In the genomic region with DNA sequence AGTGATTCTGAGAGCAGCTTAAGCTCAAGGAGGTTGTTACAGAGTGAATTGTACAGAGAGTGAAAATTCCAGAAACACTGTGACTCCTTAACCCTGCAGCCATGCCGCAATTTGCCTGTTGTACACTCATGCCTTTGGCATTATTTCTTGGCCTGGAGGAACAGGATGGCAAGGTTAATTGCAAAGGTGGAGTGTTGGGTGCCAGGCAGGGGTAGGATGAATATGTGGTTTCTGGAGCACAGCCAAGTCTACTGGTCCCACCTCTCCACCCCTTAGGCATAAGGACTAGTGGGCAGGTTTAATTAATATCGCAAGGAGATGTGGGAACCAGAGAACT, we compare ENCODE assay signal across 19 cellular contexts.
DNase-seq lines count a peak whose midpoint lies in the region; ATAC-seq, FAIRE-seq and TF ChIP-seq lines count a peak whose summit lies in the region.
"Had no signal": no experiment of that assay in that cellular context is flagged by ENCODE, and none has a peak within 500 bp of the region (broad histone marks: within the 10 kb centered on the region; RNA-seq: fewer than 3 reads in every experiment).

No MANE protein-coding gene starts in this region.

- no peaks in the 10 kb centered on the region for H3K23me2 ChIP-seq in H1 (ENCODE audit: low read depth, low read length)

- POLR2A ChIA-PET in H1 (lab: Charles Lee; ENCODE audit: partially characterized antibody), result no interaction called here
- POLR2A ChIA-PET in naive thymus-derived CD4-positive, alpha-beta T cell (lab: Charles Lee), result no interaction called here
- POLR2A ChIA-PET in activated CD4-positive, alpha-beta T cell treated with anti-CD3 and anti-CD28 coated beads, Interleukin-2, amount 10 ng/mL, durations not matched to agents 7 days and 5 days (lab: Charles Lee), result no interaction called here

- no peak overlapping the region for H2BK20ac ChIP-seq in H1 (ENCODE audit: low read length)

- no peak overlapping the region for H2AFZ ChIP-seq in H1 (ENCODE audit: low read length)
- no peak overlapping the region for H2AFZ ChIP-seq in neural progenitor cell (replicated peaks)

- H3K4me3 Mint-ChIP-seq in neural progenitor cell, result no peak overlapping the region
- H3K4me3 Mint-ChIP-seq in naive thymus-derived CD4-positive, alpha-beta T cell, result no peak overlapping the region
- H3K4me3 Mint-ChIP-seq in activated CD4-positive, alpha-beta T cell treated with anti-CD3 and anti-CD28 coated beads, Interleukin-2, amount 10 ng/mL, durations not matched to agents 7 days and 5 days, result no peak overlapping the region
- H3K4me3 Mint-ChIP-seq: B cell; endodermal cell; T-helper 1 cell treated with Interleukin-12 subunit alpha and Interleukin-12 subunit beta and Interleukin-4 antibody, amounts not matched to agents 30 μg/mL and 1 μg/mL, for 36 hours had no signal

- H2BK12ac ChIP-seq in H1 (ENCODE audit: low read depth, low read length), result no peak overlapping the region

- TF ChIP-seq EP300 in H1 (IDR thresholded peaks at IDR 0.05; ENCODE audit: borderline replicate concordance in 1 of 2, low read depth in 2 of 2, low read length in 2 of 2), result no peak

- no peak overlapping the region for H3K27ac Mint-ChIP-seq in neural progenitor cell
- H3K27ac Mint-ChIP-seq in naive thymus-derived CD4-positive, alpha-beta T cell, result no peak overlapping the region
- H3K27ac Mint-ChIP-seq in activated CD4-positive, alpha-beta T cell treated with anti-CD3 and anti-CD28 coated beads, Interleukin-2, amount 10 ng/mL, durations not matched to agents 7 days and 5 days, result no peak overlapping the region
- H3K27ac Mint-ChIP-seq: B cell; endodermal cell; T-helper 1 cell treated with Interleukin-12 subunit alpha and Interleukin-12 subunit beta and Interleukin-4 antibody, amounts not matched to agents 30 μg/mL and 1 μg/mL, for 36 hours had no signal

- H3K27me3 ChIP-seq in H1 (replicated peaks in 1 of 4; ENCODE audit: control insufficient read depth in 3 of 4, extremely low read depth in 1 of 4, insufficient read depth in 3 of 4, low read length in 3 of 4) (no peaks in the 10 kb centered on the region), neural progenitor cell (no peaks in the 10 kb centered on the region)
- no peaks in the 10 kb centered on the region for H3K27me3 ChIP-seq in naive thymus-derived CD4-positive, alpha-beta T cell (ENCODE audit: control insufficient read depth in 2 of 2, insufficient read depth in 2 of 2, low read length in 2 of 2)
- H3K27me3 ChIP-seq: gastroesophageal sphincter had no signal

- H3K4me1 Mint-ChIP-seq in neural progenitor cell, result peaks cover 35% of the 10 kb centered on the region
- no peaks in the 10 kb centered on the region for H3K4me1 Mint-ChIP-seq in naive thymus-derived CD4-positive, alpha-beta T cell
- H3K4me1 Mint-ChIP-seq in activated CD4-positive, alpha-beta T cell treated with anti-CD3 and anti-CD28 coated beads, Interleukin-2, amount 10 ng/mL, durations not matched to agents 7 days and 5 days, result no peaks in the 10 kb centered on the region
- H3K4me1 Mint-ChIP-seq: B cell had no signal

- H3K27ac ChIP-seq in H1 (ENCODE audit: low read depth, low read length) (no peak overlapping the region), neural progenitor cell (no peak overlapping the region)
- H3K27ac ChIP-seq in naive thymus-derived CD4-positive, alpha-beta T cell (ENCODE audit: low read depth, low read length), result no peak overlapping the region
- H3K27ac ChIP-seq: gastroesophageal sphincter had no signal

- no peak overlapping the region for H3K23ac ChIP-seq in H1 (ENCODE audit: insufficient read length)

- H3K4me2 ChIP-seq in H1 (ENCODE audit: insufficient read depth in 1 of 2, low read depth in 2 of 2, low read length in 2 of 2) (no peak overlapping the region), neural progenitor cell (peak overlapping the region; percentile 17)

- H3K9me3 Mint-ChIP-seq in neural progenitor cell, result no peaks in the 10 kb centered on the region
- peaks cover 0 to 6% (median 0%) of the 10 kb centered on the region in 11 donors for H3K9me3 Mint-ChIP-seq in naive thymus-derived CD4-positive, alpha-beta T cell
- H3K9me3 Mint-ChIP-seq in activated CD4-positive, alpha-beta T cell treated with anti-CD3 and anti-CD28 coated beads, Interleukin-2, amount 10 ng/mL, durations not matched to agents 7 days and 5 days, result no peaks in the 10 kb centered on the region
- H3K9me3 Mint-ChIP-seq: endodermal cell; T-helper 1 cell treated with Interleukin-12 subunit alpha and Interleukin-12 subunit beta and Interleukin-4 antibody, amounts not matched to agents 30 μg/mL and 1 μg/mL, for 36 hours had no signal

- H3K79me1 ChIP-seq in H1 (ENCODE audit: low read depth, low read length), result no peaks in the 10 kb centered on the region

- DNase-seq in ELF-1 (ENCODE audit: low read depth, low spot score) (peak; percentile 22), NCI-H1105 (lab: John Stamatoyannopoulos, UW) (peak; percentile 15), H1 (ENCODE audit: low read depth in 1 of 2, low spot score in 2 of 2) (no peak), neural progenitor cell (ENCODE audit: low spot score) (no peak)
- no peak for DNase-seq in naive thymus-derived CD4-positive, alpha-beta T cell
- no peak for DNase-seq in activated CD4-positive, alpha-beta T cell treated with anti-CD3 and anti-CD28 coated beads, Interleukin-2, amount 10 ng/mL, durations not matched to agents 7 days and 5 days
- DNase-seq: activated CD4-positive, CD25-positive, alpha-beta regulatory T cell treated with anti-CD3 and anti-CD28 coated beads, Interleukin-2, amount 50 U/mL, for 72 hours; activated CD8-positive, alpha-beta memory T cell treated with anti-CD3 and anti-CD28 coated beads, Interleukin-2, amount 50 U/mL, for 48 hours; activated naive CD4-positive, alpha-beta T cell treated with anti-CD3 and anti-CD28 coated beads, Interleukin-2, amount 50 U/mL, for 16 hours; caudate nucleus; endodermal cell; left cardiac atrium; NCI-H1694; stimulated activated CD4-positive, alpha-beta T cell treated with anti-CD3 and anti-CD28 coated beads, Interleukin-15, amount 100 ng/mL, for 24 hours; substantia nigra had no signal

- H4K20me1 ChIP-seq in H1 (replicated peaks in 1 of 2; ENCODE audit: control insufficient read depth in 1 of 2, insufficient read depth in 2 of 2, low read length in 2 of 2) (no peaks in the 10 kb centered on the region), neural progenitor cell (ENCODE audit: low read depth) (no peaks in the 10 kb centered on the region)

- H2BK120ac ChIP-seq in H1 (replicated peaks; ENCODE audit: low read depth, low read length), result no peak overlapping the region

- TF ChIP-seq POLR2A in H1 (IDR thresholded peaks at IDR 0.05; ENCODE audit: control extremely low read depth in 1 of 2, low read depth in 2 of 2, low read length in 2 of 2), result no peak

- CTCF ChIA-PET in H1 (lab: Charles Lee; ENCODE audit: partially characterized antibody), result interaction anchor here (0.8 to 0.9 kb wide), 2 partner anchors 18 to 75 kb away, joined by 3 read pairs; no protein-coding TSS in a partner anchor
- CTCF ChIA-PET in naive thymus-derived CD4-positive, alpha-beta T cell (lab: Charles Lee), result no interaction called here
- CTCF ChIA-PET in activated CD4-positive, alpha-beta T cell treated with anti-CD3 and anti-CD28 coated beads, Interleukin-2, amount 10 ng/mL, durations not matched to agents 7 days and 5 days (lab: Charles Lee), result no interaction called here

- no peak for ATAC-seq in naive thymus-derived CD4-positive, alpha-beta T cell
- no peak for ATAC-seq in HG02884 (IDR thresholded peaks at IDR 0.05; ENCODE audit: unreplicated experiment)
- ATAC-seq: gastroesophageal sphincter had no signal

- H3K27me3 Mint-ChIP-seq in neural progenitor cell (ENCODE audit: insufficient read depth, low read depth), result peaks cover 2% of the 10 kb centered on the region
- H3K27me3 Mint-ChIP-seq in naive thymus-derived CD4-positive, alpha-beta T cell, result no peaks in the 10 kb centered on the region
- no peaks in the 10 kb centered on the region for H3K27me3 Mint-ChIP-seq in activated CD4-positive, alpha-beta T cell treated with anti-CD3 and anti-CD28 coated beads, Interleukin-2, amount 10 ng/mL, durations not matched to agents 7 days and 5 days
- H3K27me3 Mint-ChIP-seq: B cell had no signal

- TF ChIP-seq RAD21 in H1 (IDR thresholded peaks at IDR 0.05 in 1 of 2, conservative IDR thresholded peaks at IDR 0.05 in 1 of 2; ENCODE audit: low read depth in 2 of 2, low read length in 2 of 2), result no peak

- TF ChIP-seq CTCF in H1 (IDR thresholded peaks at IDR 0.05; ENCODE audit: control extremely low read depth in 1 of 3, insufficient read depth in 1 of 3, low read depth in 1 of 3, low read length in 3 of 3), result no peak
- no peak for TF ChIP-seq CTCF in neural progenitor cell (IDR thresholded peaks at IDR 0.05)

- peaks cover 2% of the 10 kb centered on the region for H3K36me3 Mint-ChIP-seq in neural progenitor cell
- no peaks in the 10 kb centered on the region for H3K36me3 Mint-ChIP-seq in naive thymus-derived CD4-positive, alpha-beta T cell
- H3K36me3 Mint-ChIP-seq in activated CD4-positive, alpha-beta T cell treated with anti-CD3 and anti-CD28 coated beads, Interleukin-2, amount 10 ng/mL, durations not matched to agents 7 days and 5 days (ENCODE audit: low read depth), result no peaks in the 10 kb centered on the region

- H3K79me2 ChIP-seq in H1 (ENCODE audit: control insufficient read depth in 1 of 2, insufficient read depth in 2 of 2, low read length in 2 of 2), result no peaks in the 10 kb centered on the region
- H3K79me2 ChIP-seq in neural progenitor cell (ENCODE audit: low read depth), result no peaks in the 10 kb centered on the region

- 88% methylated on average over 2 of the region's 2 CpGs; no CpG with 5 or more reads in 1 of the 2 experiments for WGBS in H1 (ENCODE audit: extremely low coverage in 1 of 2, insufficient coverage in 1 of 2, insufficient read length in 1 of 2, insufficient replicate concordance in 2 of 2, low coverage in 1 of 2, low lambda C conversion rate in 2 of 2, missing lambda C conversion rate in 1 of 2), 2 experiments

- H2BK15ac ChIP-seq in H1 (ENCODE audit: low read length), result no peak overlapping the region

- no peak overlapping the region for H4K5ac ChIP-seq in H1 (ENCODE audit: insufficient read length, low read depth, low read length)

- no peaks in the 10 kb centered on the region for H3K36me3 ChIP-seq in H1 (ENCODE audit: control insufficient read depth in 2 of 4, insufficient read depth in 4 of 4, low read length in 3 of 4)
- no peaks in the 10 kb centered on the region for H3K36me3 ChIP-seq in neural progenitor cell
- H3K36me3 ChIP-seq in naive thymus-derived CD4-positive, alpha-beta T cell (ENCODE audit: control insufficient read depth in 2 of 3, insufficient read depth in 3 of 3, low read length in 3 of 3), result no peaks in the 10 kb centered on the region
- H3K36me3 ChIP-seq: gastroesophageal sphincter had no signal

- no peak overlapping the region for H3K4ac ChIP-seq in H1 (replicated peaks; ENCODE audit: insufficient read length, low read depth, low read length)

- H3K9me3 ChIP-seq in H1 (ENCODE audit: insufficient read depth in 2 of 2, low read depth in 1 of 2, low read length in 1 of 2) (no peaks in the 10 kb centered on the region), neural progenitor cell (ENCODE audit: low read depth) (no peaks in the 10 kb centered on the region)
- H3K9me3 ChIP-seq in naive thymus-derived CD4-positive, alpha-beta T cell (ENCODE audit: control insufficient read depth in 2 of 3, low read length in 3 of 3), result no peaks in the 10 kb centered on the region
- H3K9me3 ChIP-seq: gastroesophageal sphincter had no signal

- H3K56ac ChIP-seq in H1 (replicated peaks; ENCODE audit: insufficient read length, low read depth, low read length), result no peak overlapping the region

- intact Hi-C loops in naive thymus-derived CD4-positive, alpha-beta T cell (cut with micrococcal nuclease), result no loop called here

- H3K4me3 ChIP-seq in H1 (ENCODE audit: extremely low read depth in 1 of 4, insufficient read depth in 2 of 4, low read depth in 3 of 4, low read length in 4 of 4) (no peak overlapping the region), neural progenitor cell (no peak overlapping the region)
- no peak overlapping the region for H3K4me3 ChIP-seq in naive thymus-derived CD4-positive, alpha-beta T cell (ENCODE audit: low read length)
- H3K4me3 ChIP-seq: gastroesophageal sphincter had no signal

- H3K4me1 ChIP-seq in H1 (replicated peaks in 1 of 4; ENCODE audit: control insufficient read depth in 3 of 4, insufficient read depth in 4 of 4, low read length in 3 of 4) (peaks cover 1 to 22% (median 14%) of the 10 kb centered on the region in 4 experiments; a peak in 5 of 7 replicates), neural progenitor cell (peaks cover 45% of the 10 kb centered on the region)
- H3K4me1 ChIP-seq in naive thymus-derived CD4-positive, alpha-beta T cell (ENCODE audit: control insufficient read depth in 2 of 2, insufficient read depth in 2 of 2, low read length in 2 of 2), result no peaks in the 10 kb centered on the region
- H3K4me1 ChIP-seq: gastroesophageal sphincter had no signal

- no peak for FAIRE-seq in H1 (lab: Jason Lieb, UNC)

- H4K8ac ChIP-seq in H1 (ENCODE audit: extremely low read depth, insufficient read depth, low read length), result no peak overlapping the region

- peak overlapping the region; percentile 45 for H3K14ac ChIP-seq in H1 (ENCODE audit: insufficient read length)

- H2BK5ac ChIP-seq in H1 (ENCODE audit: low read depth, low read length), result no peak overlapping the region; the same call in 1 of the 2 replicates

- H3F3A ChIP-seq in neural progenitor cell (ENCODE audit: low read depth), result no peaks in the 10 kb centered on the region

- H3K9ac ChIP-seq in H1 (replicated peaks in 1 of 4; ENCODE audit: extremely low read depth in 1 of 4, low read depth in 3 of 4, low read length in 3 of 4) (no peak overlapping the region), neural progenitor cell (no peak overlapping the region)

- no peak overlapping the region; the same call in 1 of the 2 replicates for H3K18ac ChIP-seq in H1 (ENCODE audit: extremely low read depth, low read length)

- no peak overlapping the region for H4K91ac ChIP-seq in H1 (replicated peaks; ENCODE audit: insufficient read length, low read length)

- no peak overlapping the region for H2AK5ac ChIP-seq in H1 (ENCODE audit: low read depth, low read length)

Comparison
In these comparisons a context has a peak if more than half of its experiments do, and no peak if none do; other contexts are left out.
1. DNase-seq: peak in ELF-1 (single experiment) and NCI-H1105 (single experiment); none in H1 (0 of 2), neural progenitor cell (single experiment), naive thymus-derived CD4-positive, alpha-beta T cell (0 of 9) and activated CD4-positive, alpha-beta T cell treated with anti-CD3 and anti-CD28 coated beads, Interleukin-2, amount 10 ng/mL, durations not matched to agents 7 days and 5 days (single experiment).